In genomic region chr14:50451854-50452253, GRCh38 we compare ENCODE assay signal across 27 cellular contexts.
"Had no signal": no experiment of that assay in that cellular context is flagged by ENCODE, and none has a peak within 500 bp of the region (broad histone marks: within the 10 kb centered on the region; RNA-seq: fewer than 3 reads in every experiment).

No MANE protein-coding gene starts in this region.

- H3K27me3 ChIP-seq: cardiac muscle cell, hepatocyte, neutrophil, pancreas, upper lobe of left lung had no signal

- H3K4me3 ChIP-seq: cardiac muscle cell, hepatocyte, pancreas, psoas muscle, thoracic aorta, upper lobe of left lung had no signal

- H3K79me2 ChIP-seq: hepatocyte had no signal

- H3K4me3 Mint-ChIP-seq: activated naive CD4-positive, alpha-beta T cell treated with anti-CD3 and anti-CD28 coated beads for 36 hours; activated naive CD8-positive, alpha-beta T cell treated with anti-CD3 and anti-CD28 coated beads, Interleukin-2, amount 10 ng/mL, durations not matched to agents 7 days and 5 days; activated T-cell treated with anti-CD3 and anti-CD28 coated beads, Interleukin-2, amount 50 U/mL, for 72 hours; dendritic cell treated with granulocyte-macrophage colony-stimulating factor and Interleukin-4, amounts not matched to agents 40 ng/mL and 50 ng/mL, for 4 days; memory B cell; nephron; T-helper 17 cell had no signal

- H3K27ac Mint-ChIP-seq: activated naive CD4-positive, alpha-beta T cell treated with anti-CD3 and anti-CD28 coated beads for 36 hours; activated naive CD8-positive, alpha-beta T cell treated with anti-CD3 and anti-CD28 coated beads, Interleukin-2, amount 10 ng/mL, durations not matched to agents 7 days and 5 days; activated T-cell treated with anti-CD3 and anti-CD28 coated beads, Interleukin-2, amount 50 U/mL, for 72 hours; dendritic cell treated with granulocyte-macrophage colony-stimulating factor and Interleukin-4, amounts not matched to agents 40 ng/mL and 50 ng/mL, for 4 days; memory B cell; nephron; T-helper 17 cell had no signal

- H2AFZ ChIP-seq: hepatocyte had no signal

- H3K27ac ChIP-seq: cardiac muscle cell, neutrophil, pancreas, psoas muscle, thoracic aorta, upper lobe of left lung had no signal

- H3K4me1 ChIP-seq: psoas muscle, upper lobe of left lung had no signal

- H3K9me3 Mint-ChIP-seq: activated naive CD4-positive, alpha-beta T cell treated with anti-CD3 and anti-CD28 coated beads for 36 hours; activated T-cell treated with anti-CD3 and anti-CD28 coated beads, Interleukin-2, amount 50 U/mL, for 72 hours; dendritic cell treated with granulocyte-macrophage colony-stimulating factor and Interleukin-4, amounts not matched to agents 40 ng/mL and 50 ng/mL, for 4 days had no signal

- H3K27me3 Mint-ChIP-seq: activated naive CD8-positive, alpha-beta T cell treated with anti-CD3 and anti-CD28 coated beads, Interleukin-2, amount 10 ng/mL, durations not matched to agents 7 days and 5 days; dendritic cell treated with granulocyte-macrophage colony-stimulating factor and Interleukin-4, amounts not matched to agents 40 ng/mL and 50 ng/mL, for 4 days; memory B cell; T-helper 17 cell had no signal

- ATAC-seq: activated T-cell treated with anti-CD3 and anti-CD28 coated beads, Interleukin-2, amount 50 U/mL, for 72 hours; left ventricle myocardium superior; pancreas; psoas muscle; right cardiac atrium; T-helper 17 cell had no signal

- H3K4me2 ChIP-seq: hepatocyte had no signal

- H3K9me3 ChIP-seq: neutrophil, pancreas, psoas muscle, thoracic aorta, upper lobe of left lung had no signal

- H3K4me1 Mint-ChIP-seq: activated naive CD8-positive, alpha-beta T cell treated with anti-CD3 and anti-CD28 coated beads, Interleukin-2, amount 10 ng/mL, durations not matched to agents 7 days and 5 days; memory B cell; nephron; T-helper 17 cell had no signal

- DNase-seq: activated CD4-positive, alpha-beta T cell treated with anti-CD3 and anti-CD28 coated beads for 4 hours; activated CD4-positive, alpha-beta T cell treated with anti-CD3 and anti-CD28 coated beads, Interleukin-2, amount 50 U/mL, for 48 hours; activated CD4-positive, CD25-positive, alpha-beta regulatory T cell; activated effector memory CD4-positive, alpha-beta T cell treated with Interleukin-2 at 50 U/mL for 16 hours; activated naive CD4-positive, alpha-beta T cell treated with anti-CD3 and anti-CD28 coated beads for 36 hours; activated naive CD8-positive, alpha-beta T cell treated with anti-CD3 and anti-CD28 coated beads, Interleukin-2, amount 10 ng/mL, durations not matched to agents 7 days and 5 days; activated T-cell treated with anti-CD3 and anti-CD28 coated beads, Interleukin-2, amount 50 U/mL, for 72 hours; amniotic stem cell; effector CD8-positive, alpha-beta T cell; erythroblast; foreskin melanocyte; glutamatergic neuron; left ventricle myocardium superior; pancreas; psoas muscle; right cardiac atrium; stimulated activated CD4-positive, alpha-beta T cell treated with anti-CD3 and anti-CD28 coated beads, Interleukin-4, amount 100 ng/mL, for 24 hours; stimulated activated naive CD4-positive, alpha-beta T cell treated with Interleukin-2 at 50 U/mL for 16 hours; T-helper 17 cell; upper lobe of left lung had no signal
